In the genomic region with DNA sequence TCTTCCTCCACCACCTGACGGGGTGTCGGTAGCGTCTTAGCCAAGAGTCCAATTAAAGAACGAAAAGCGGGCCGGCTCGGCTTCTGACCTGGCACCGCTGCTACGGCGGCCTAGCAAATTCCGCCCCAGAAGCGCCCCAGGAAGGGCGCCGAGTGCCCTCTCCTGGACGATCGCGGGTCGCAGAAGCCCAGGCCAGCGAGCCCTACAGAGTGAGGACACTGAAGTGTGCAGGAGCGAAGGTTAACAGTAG, we compare ENCODE assay signal across 7 cellular contexts. TPM values are rescaled to one million over a fixed set of nuclear protein-coding genes. Genes with fewer than 3 reads are reported as not detected.
DNase-seq lines count a peak whose midpoint lies in the region; ATAC-seq lines count a peak whose summit lies in the region.
"Had no signal": no experiment of that assay in that cellular context is flagged by ENCODE, and none has a peak within 500 bp of the region (broad histone marks: within the 10 kb centered on the region; RNA-seq: fewer than 3 reads in every experiment).

No MANE protein-coding gene starts in this region.

- peaks cover 29% of the 10 kb centered on the region for H3K36me3 ChIP-seq in SJSA1
- peaks cover 5% of the 10 kb centered on the region for H3K36me3 ChIP-seq in iPS-18a (ENCODE audit: control insufficient read depth, low read depth, low read length)
- H3K36me3 ChIP-seq in aorta (ENCODE audit: control insufficient read depth in 1 of 2, insufficient read depth in 2 of 2, low read length in 1 of 2) = peaks cover 0 to 5% of the 10 kb centered on the region in 2 donors

- peaks cover 22% of the 10 kb centered on the region for H3K4me1 ChIP-seq in SJSA1 (replicated peaks)
- peaks cover 16% of the 10 kb centered on the region for H3K4me1 ChIP-seq in iPS-18a (ENCODE audit: control insufficient read depth, low read depth, low read length)
- no peaks in the 10 kb centered on the region for H3K4me1 ChIP-seq in aorta (ENCODE audit: control insufficient read depth in 1 of 2, insufficient read depth in 2 of 2, low read length in 2 of 2)

- H3K27ac ChIP-seq in SJSA1 (no peak overlapping the region), iPS-18a (ENCODE audit: low read length) (peak overlapping the region; percentile 70), aorta (ENCODE audit: low read depth in 1 of 2, low read length in 2 of 2) (peak overlapping the region in 1 of 2 donors; percentile 0)

- H3K9ac ChIP-seq in iPS-18a (ENCODE audit: low read length) = peak overlapping the region; percentile 88

- WGBS in aorta, 2 donors = 0 to 1% methylated on average over 20 of the region's 20 CpGs

- no peak for DNase-seq in SJSA1 (ENCODE audit: low read depth in 1 of 2, low spot score in 2 of 2)
- DNase-seq in aorta = peak in 1 of 2 donors; percentile 79
- no peak for DNase-seq in UCSD-AML1 (lab: John Stamatoyannopoulos, UW; ENCODE audit: unreplicated experiment)
- DNase-seq in globus pallidus (ENCODE audit: low spot score) = no peak

- intact Hi-C loops in aorta (cut with DNase I) = loop anchor here in 1 of 2 donors (2.0 to 5.0 kb wide), 2 partner anchors 24 to 169 kb away; a partner anchor contains a TSS

- H3K27me3 ChIP-seq in SJSA1 (replicated peaks) (no peaks in the 10 kb centered on the region), iPS-18a (ENCODE audit: control insufficient read depth, insufficient read depth, low read length) (peaks cover 4% of the 10 kb centered on the region), aorta (ENCODE audit: control insufficient read depth in 1 of 2, insufficient read depth in 2 of 2, low read length in 1 of 2) (no peaks in the 10 kb centered on the region)

- H3K4me3 ChIP-seq in SJSA1 (peak overlapping the region; percentile 55), iPS-18a (ENCODE audit: low read length) (peak overlapping the region; percentile 66), aorta (ENCODE audit: low read length in 2 of 2) (peak overlapping the region; percentile 14 to 76)

- ATAC-seq in GM21619 (IDR thresholded peaks at IDR 0.05; ENCODE audit: unreplicated experiment) (peak; percentile 12), aorta (ENCODE audit: low FRiP score) (no peak)

- H3K9me3 ChIP-seq in SJSA1 (replicated peaks) (no peaks in the 10 kb centered on the region), iPS-18a (ENCODE audit: control insufficient read depth, low read depth, low read length) (no peaks in the 10 kb centered on the region), aorta (ENCODE audit: control insufficient read depth, low read length) (no peaks in the 10 kb centered on the region)

RNA-seq across cellular contexts. Expression of a gene that starts 1.1 kb away (rescaled TPM):
- 4.9 and 7.4 TPM in 2 replicates for total RNA-seq in SJSA1 (2014; rRNA removed; shearing (Covaris generic))
- total RNA-seq in aorta = 10 to 100 TPM; 33.6 to 37.9 TPM
- 10 to 100 TPM in 1 of 2 donors, 1 to 10 TPM in 1; 6.4 to 43.3 TPM for polyA plus RNA-seq in aorta

RNA-seq across cellular contexts. Expression of a gene that starts 12.3 kb away (rescaled TPM):
- not detected in 2 replicates for total RNA-seq in SJSA1 (2014; rRNA removed; shearing (Covaris generic))
- total RNA-seq in aorta = under 1 TPM in 1 of 2 donors, not detected in 1; 0.19 TPM
- not detected for polyA plus RNA-seq in aorta
- total RNA-seq: glomerular endothelial cell had no signal

RNA-seq across cellular contexts. Expression of a gene that starts 25.6 kb away (rescaled TPM):
- 3.7 and 8.5 TPM in 2 replicates for total RNA-seq in SJSA1 (2014; rRNA removed; shearing (Covaris generic))
- 10 to 100 TPM in 1 of 2 donors, 1 to 10 TPM in 1; 8.1 to 14.9 TPM for total RNA-seq in aorta
- polyA plus RNA-seq in aorta = 10 to 100 TPM in 1 of 2 donors, 1 to 10 TPM in 1; 5.1 to 10.9 TPM

RNA-seq across cellular contexts. Expression of a gene that starts 28.6 kb away (rescaled TPM):
- 4.8 and 17.6 TPM in 2 replicates for total RNA-seq in SJSA1 (2014; rRNA removed; shearing (Covaris generic))
- total RNA-seq in aorta = 10 to 100 TPM; 14.8 to 22.0 TPM
- 10 to 100 TPM; 24.7 to 70.4 TPM for polyA plus RNA-seq in aorta

RNA-seq across cellular contexts. Expression of a gene that starts 28.8 kb away (rescaled TPM):
- total RNA-seq in SJSA1 (2014; rRNA removed; shearing (Covaris generic)) = 16.6 and 28.7 TPM in 2 replicates
- 10 to 100 TPM; 32.9 to 37.0 TPM for total RNA-seq in aorta
- polyA plus RNA-seq in aorta = 10 to 100 TPM; 32.4 to 59.2 TPM
